8 cellular contexts compared by ENCODE assay signal in genomic region chr6:107822154-107823046, GRCh38. TPM values are rescaled to one million over a fixed set of nuclear protein-coding genes. Genes with fewer than 3 reads are reported as not detected.
DNase-seq lines count a peak whose midpoint lies in the region; TF ChIP-seq lines count a peak whose summit lies in the region.

No MANE protein-coding gene starts in this region.

- peak overlapping the region; percentile 58 for H3K4me3 ChIP-seq in effector memory CD4-positive, alpha-beta T cell (ENCODE audit: insufficient read depth, low read depth, low read length, poor library complexity, severe bottlenecking)
- H3K4me3 ChIP-seq in transverse colon (peak overlapping the region in 1 of 4 donors; percentile 15), ascending aorta (no peak overlapping the region)

- peak overlapping the region; percentile 95 for H3K27ac ChIP-seq in effector memory CD4-positive, alpha-beta T cell (ENCODE audit: insufficient read depth, low read length, poor library complexity, severe bottlenecking)
- H3K27ac ChIP-seq in transverse colon (peak overlapping the region; percentile 28 to 60 (median 36)), ascending aorta (no peak overlapping the region)

- peak overlapping the region; percentile 88 for H3K4me3 Mint-ChIP-seq in T-helper 1 cell treated with Interleukin-12 subunit alpha and Interleukin-12 subunit beta and Interleukin-4 antibody, amounts not matched to agents 30 μg/mL and 1 μg/mL, for 36 hours

- peaks cover 43% of the 10 kb centered on the region for H3K4me1 ChIP-seq in effector memory CD4-positive, alpha-beta T cell (ENCODE audit: control insufficient read depth, insufficient read depth, low read length, poor library complexity, severe bottlenecking)
- H3K4me1 ChIP-seq in transverse colon (peaks cover 0 to 10% (median 0%) of the 10 kb centered on the region in 4 donors), ascending aorta (no peaks in the 10 kb centered on the region)

- in situ Hi-C loops in transverse colon (cut with MboI; ENCODE audit: low pct_ligation_motif_present in 1 of 4, low pct_unique_long_range_greater_than_20kb in 1 of 4, low sequenced_read_pairs in 3 of 4), result no loop called here

- 44 to 51% methylated on average over 9 of the region's 9 CpGs for WGBS in transverse colon (ENCODE audit: low coverage in 1 of 2), 2 donors

- H3K9me3 ChIP-seq in effector memory CD4-positive, alpha-beta T cell (ENCODE audit: control insufficient read depth, low read length), result no peaks in the 10 kb centered on the region
- H3K9me3 ChIP-seq in transverse colon, result no peaks in the 10 kb centered on the region
- no peaks in the 10 kb centered on the region for H3K9me3 ChIP-seq in ascending aorta

- no peaks in the 10 kb centered on the region for H3K9me3 Mint-ChIP-seq in T-helper 1 cell treated with Interleukin-12 subunit alpha and Interleukin-12 subunit beta and Interleukin-4 antibody, amounts not matched to agents 30 μg/mL and 1 μg/mL, for 36 hours

- no peak for TF ChIP-seq EP300 in transverse colon (IDR thresholded peaks at IDR 0.05; ENCODE audit: low read depth)

- peak; percentile 61 for DNase-seq in activated gamma-delta T cell treated with Interleukin-2 at 50 U/mL for 16 hours
- no peak for DNase-seq in activated gamma-delta T cell (lab: John Stamatoyannopoulos, UW)
- peak; percentile 30 to 35 (median 34) for DNase-seq in effector memory CD4-positive, alpha-beta T cell
- peak; percentile 26 for DNase-seq in transverse colon
- no peak for DNase-seq in ascending aorta (ENCODE audit: low spot score in 2 of 2)
- no peak for DNase-seq in D341Med (ENCODE audit: low spot score)
- no peak for DNase-seq in amygdala (lab: John Stamatoyannopoulos, UW)

- no peak for TF ChIP-seq POLR2A in transverse colon (IDR thresholded peaks at IDR 0.05)

- H3K27me3 Mint-ChIP-seq in T-helper 1 cell treated with Interleukin-12 subunit alpha and Interleukin-12 subunit beta and Interleukin-4 antibody, amounts not matched to agents 30 μg/mL and 1 μg/mL, for 36 hours (ENCODE audit: low read depth), result no peaks in the 10 kb centered on the region

- H3K36me3 Mint-ChIP-seq in T-helper 1 cell treated with Interleukin-12 subunit alpha and Interleukin-12 subunit beta and Interleukin-4 antibody, amounts not matched to agents 30 μg/mL and 1 μg/mL, for 36 hours (ENCODE audit: low read depth), result peaks cover 6% of the 10 kb centered on the region

- intact Hi-C loops in transverse colon (cut with DNase I; ENCODE audit: low total_unique reads) (no loop called here), ascending aorta (cut with DNase I) (no loop called here)

- H3K4me1 Mint-ChIP-seq in T-helper 1 cell treated with Interleukin-12 subunit alpha and Interleukin-12 subunit beta and Interleukin-4 antibody, amounts not matched to agents 30 μg/mL and 1 μg/mL, for 36 hours (ENCODE audit: low read depth), result peaks cover 66% of the 10 kb centered on the region

- peak overlapping the region; percentile 99 for H3K27ac Mint-ChIP-seq in T-helper 1 cell treated with Interleukin-12 subunit alpha and Interleukin-12 subunit beta and Interleukin-4 antibody, amounts not matched to agents 30 μg/mL and 1 μg/mL, for 36 hours

- no peaks in the 10 kb centered on the region for H3K27me3 ChIP-seq in effector memory CD4-positive, alpha-beta T cell (replicated peaks; ENCODE audit: control insufficient read depth, insufficient read depth, low read length, poor library complexity, severe bottlenecking)
- peaks cover 17% of the 10 kb centered on the region for H3K27me3 ChIP-seq in transverse colon
- H3K27me3 ChIP-seq in ascending aorta, result no peaks in the 10 kb centered on the region

- H3K36me3 ChIP-seq in effector memory CD4-positive, alpha-beta T cell (ENCODE audit: control insufficient read depth, insufficient read depth, low read length), result no peaks in the 10 kb centered on the region
- H3K36me3 ChIP-seq in transverse colon, result no peaks in the 10 kb centered on the region
- no peaks in the 10 kb centered on the region for H3K36me3 ChIP-seq in ascending aorta

- TF ChIP-seq CTCF in transverse colon (IDR thresholded peaks at IDR 0.05), result no peak
- TF ChIP-seq CTCF in ascending aorta (IDR thresholded peaks at IDR 0.05), result no peak

RNA-seq across cellular contexts. Expression of gene SCML4, which starts 1.7 kb away (rescaled TPM):
- 10 to 100 TPM in 1 of 4 donors, 1 to 10 TPM in 3; 2.2 to 11.6 (median 6.5) TPM for total RNA-seq in transverse colon
- total RNA-seq in ascending aorta, result not detected

Comparison
In these comparisons a context has a peak if more than half of its experiments do, and no peak if none do; other contexts are left out.
1. DNase-seq: peak in activated gamma-delta T cell treated with Interleukin-2 at 50 U/mL for 16 hours (single experiment), effector memory CD4-positive, alpha-beta T cell (3 of 3) and transverse colon (single experiment); none in activated gamma-delta T cell (single experiment), ascending aorta (0 of 2), D341Med (single experiment) and amygdala (0 of 56).
2. H3K27ac ChIP-seq: peak in effector memory CD4-positive, alpha-beta T cell (single experiment) and transverse colon (4 of 4); none in ascending aorta (0 of 2).